Comparison of ENCODE assay signal across 24 cellular contexts in genomic region chr16:63447121-63447520, GRCh38.
DNase-seq lines count a peak whose midpoint lies in the region; ATAC-seq lines count a peak whose summit lies in the region.
"Had no signal": no experiment of that assay in that cellular context is flagged by ENCODE, and none has a peak within 500 bp of the region (broad histone marks: within the 10 kb centered on the region; RNA-seq: fewer than 3 reads in every experiment).

No MANE protein-coding gene starts in this region.

- POLR2A ChIA-PET in activated CD4-positive, alpha-beta T cell treated with anti-CD3 and anti-CD28 coated beads for 36 hours (lab: Charles Lee) = no interaction called here

- no peaks in the 10 kb centered on the region for H3K4me1 Mint-ChIP-seq in activated CD4-positive, alpha-beta T cell treated with anti-CD3 and anti-CD28 coated beads for 36 hours
- H3K4me1 Mint-ChIP-seq in stimulated activated naive CD8-positive, alpha-beta T cell treated with anti-CD3 and anti-CD28 coated beads, Interleukin-15, amount 100 ng/mL, for 72 hours = no peaks in the 10 kb centered on the region
- H3K4me1 Mint-ChIP-seq: activated naive CD8-positive, alpha-beta T cell treated with anti-CD3 and anti-CD28 coated beads, Interleukin-2, amount 50 U/mL, for 24 hours; natural killer cell had no signal

- CTCF ChIA-PET in activated CD4-positive, alpha-beta T cell treated with anti-CD3 and anti-CD28 coated beads for 36 hours (lab: Charles Lee) = no interaction called here

- H3K27me3 Mint-ChIP-seq in activated CD4-positive, alpha-beta T cell treated with anti-CD3 and anti-CD28 coated beads for 36 hours = no peaks in the 10 kb centered on the region
- H3K27me3 Mint-ChIP-seq in stimulated activated naive CD8-positive, alpha-beta T cell treated with anti-CD3 and anti-CD28 coated beads, Interleukin-15, amount 100 ng/mL, for 72 hours = no peaks in the 10 kb centered on the region
- H3K27me3 Mint-ChIP-seq: activated CD4-positive, alpha-beta memory T cell treated with anti-CD3 and anti-CD28 coated beads for 36 hours; activated naive CD8-positive, alpha-beta T cell treated with anti-CD3 and anti-CD28 coated beads, Interleukin-2, amount 50 U/mL, for 24 hours had no signal

- H3K36me3 Mint-ChIP-seq in activated CD4-positive, alpha-beta T cell treated with anti-CD3 and anti-CD28 coated beads for 36 hours (ENCODE audit: low read depth) = no peaks in the 10 kb centered on the region
- H3K36me3 Mint-ChIP-seq: activated CD4-positive, alpha-beta memory T cell treated with anti-CD3 and anti-CD28 coated beads for 36 hours; CD8-positive, alpha-beta T cell had no signal

- no peak for ATAC-seq in GM18873 (IDR thresholded peaks at IDR 0.05; ENCODE audit: low FRiP score, unreplicated experiment)
- no peak for ATAC-seq in activated CD4-positive, alpha-beta T cell treated with anti-CD3 and anti-CD28 coated beads for 36 hours
- ATAC-seq in HG03520 (IDR thresholded peaks at IDR 0.05; ENCODE audit: unreplicated experiment) = no peak
- ATAC-seq in stimulated activated naive CD8-positive, alpha-beta T cell treated with anti-CD3 and anti-CD28 coated beads, Interleukin-15, amount 100 ng/mL, for 72 hours = no peak
- ATAC-seq: activated naive CD8-positive, alpha-beta T cell treated with anti-CD3 and anti-CD28 coated beads, Interleukin-2, amount 50 U/mL, for 24 hours; activated T-cell treated with anti-CD3 and anti-CD28 coated beads, Interleukin-2, amount 50 U/mL, for 72 hours; CD8-positive, alpha-beta T cell; gastroesophageal sphincter; HCT116; mucosa of descending colon; natural killer cell had no signal

- intact Hi-C loops in activated CD4-positive, alpha-beta T cell treated with anti-CD3 and anti-CD28 coated beads for 36 hours (cut with DNase I, micrococcal nuclease) = no loop called here

- no peak overlapping the region for H3K4me3 Mint-ChIP-seq in activated CD4-positive, alpha-beta T cell treated with anti-CD3 and anti-CD28 coated beads for 36 hours
- H3K4me3 Mint-ChIP-seq in stimulated activated naive CD8-positive, alpha-beta T cell treated with anti-CD3 and anti-CD28 coated beads, Interleukin-15, amount 100 ng/mL, for 72 hours = no peak overlapping the region
- H3K4me3 Mint-ChIP-seq: activated CD4-positive, alpha-beta memory T cell treated with anti-CD3 and anti-CD28 coated beads for 36 hours; activated naive CD8-positive, alpha-beta T cell treated with anti-CD3 and anti-CD28 coated beads, Interleukin-2, amount 50 U/mL, for 24 hours; activated T-cell treated with anti-CD3 and anti-CD28 coated beads, Interleukin-2, amount 50 U/mL, for 72 hours; CD8-positive, alpha-beta T cell; natural killer cell; T-helper 1 cell treated with Interleukin-12 subunit alpha and Interleukin-12 subunit beta and Interleukin-4 antibody, amounts not matched to agents 30 μg/mL and 1 μg/mL, for 36 hours had no signal

- peaks cover 9% of the 10 kb centered on the region for H3K9me3 Mint-ChIP-seq in activated CD4-positive, alpha-beta T cell treated with anti-CD3 and anti-CD28 coated beads for 36 hours (ENCODE audit: low read depth)
- H3K9me3 Mint-ChIP-seq in stimulated activated naive CD8-positive, alpha-beta T cell treated with anti-CD3 and anti-CD28 coated beads, Interleukin-15, amount 100 ng/mL, for 72 hours = peaks cover 7 to 16% of the 10 kb centered on the region in 2 donors

- DNase-seq in DMS153 (lab: John Stamatoyannopoulos, UW) (peak; percentile 85), DMS79 treated with DMSO at 0.1 percent for 48 hours (lab: John Stamatoyannopoulos, UW) (peak; percentile 8), NCI-H2196 treated with DMSO at 0.1 percent for 48 hours (lab: John Stamatoyannopoulos, UW; ENCODE audit: unreplicated experiment) (peak; percentile 15), SHP77 (lab: John Stamatoyannopoulos, UW) (peak; percentile 12 to 20)
- DNase-seq in activated CD4-positive, alpha-beta T cell treated with anti-CD3 and anti-CD28 coated beads for 36 hours = no peak
- DNase-seq in stimulated activated naive CD8-positive, alpha-beta T cell treated with anti-CD3 and anti-CD28 coated beads, Interleukin-15, amount 100 ng/mL, for 72 hours = no peak
- DNase-seq: activated CD4-positive, alpha-beta memory T cell treated with anti-CD3 and anti-CD28 coated beads for 36 hours; activated CD4-positive, CD25-positive, alpha-beta regulatory T cell treated with anti-CD3 and anti-CD28 coated beads, Interleukin-2, amount 50 U/mL, for 72 hours; activated naive CD4-positive, alpha-beta T cell; activated naive CD8-positive, alpha-beta T cell treated with anti-CD3 and anti-CD28 coated beads, Interleukin-2, amount 50 U/mL, for 24 hours; activated T-cell treated with anti-CD3 and anti-CD28 coated beads, Interleukin-2, amount 50 U/mL, for 72 hours; BE2C; CD8-positive, alpha-beta T cell; Kasumi-1; mucosa of descending colon; natural killer cell; NCI-H446 treated with DMSO at 0.1 percent for 48 hours; stimulated activated CD4-positive, alpha-beta T cell treated with anti-CD3 and anti-CD28 coated beads, Interleukin-4, amount 100 ng/mL, for 4 hours; transverse colon had no signal

- H3K27ac Mint-ChIP-seq in activated CD4-positive, alpha-beta T cell treated with anti-CD3 and anti-CD28 coated beads for 36 hours = no peak overlapping the region
- no peak overlapping the region for H3K27ac Mint-ChIP-seq in stimulated activated naive CD8-positive, alpha-beta T cell treated with anti-CD3 and anti-CD28 coated beads, Interleukin-15, amount 100 ng/mL, for 72 hours
- H3K27ac Mint-ChIP-seq: activated CD4-positive, alpha-beta memory T cell treated with anti-CD3 and anti-CD28 coated beads for 36 hours; activated naive CD8-positive, alpha-beta T cell treated with anti-CD3 and anti-CD28 coated beads, Interleukin-2, amount 50 U/mL, for 24 hours; activated T-cell treated with anti-CD3 and anti-CD28 coated beads, Interleukin-2, amount 50 U/mL, for 72 hours; CD8-positive, alpha-beta T cell; natural killer cell; T-helper 1 cell treated with Interleukin-12 subunit alpha and Interleukin-12 subunit beta and Interleukin-4 antibody, amounts not matched to agents 30 μg/mL and 1 μg/mL, for 36 hours had no signal

Comparison
In these comparisons a context has a peak if more than half of its experiments do, and no peak if none do; other contexts are left out.
1. DNase-seq: peak in DMS153 (single experiment), DMS79 treated with DMSO at 0.1 percent for 48 hours (single experiment), NCI-H2196 treated with DMSO at 0.1 percent for 48 hours (single experiment) and SHP77 (2 of 2); none in activated CD4-positive, alpha-beta T cell treated with anti-CD3 and anti-CD28 coated beads for 36 hours (single experiment) and stimulated activated naive CD8-positive, alpha-beta T cell treated with anti-CD3 and anti-CD28 coated beads, Interleukin-15, amount 100 ng/mL, for 72 hours (0 of 2).